In genomic region chr14:24395609-24396580, GRCh38 we compare ENCODE assay signal across 11 cellular contexts. TPM values are rescaled to one million over a fixed set of nuclear protein-coding genes. Genes with fewer than 3 reads are reported as not detected.
DNase-seq lines count a peak whose midpoint lies in the region; ATAC-seq, FAIRE-seq and TF ChIP-seq lines count a peak whose summit lies in the region.
"Had no signal": no experiment of that assay in that cellular context is flagged by ENCODE, and none has a peak within 500 bp of the region (broad histone marks: within the 10 kb centered on the region; RNA-seq: fewer than 3 reads in every experiment).

No MANE protein-coding gene starts in this region.

- TF ChIP-seq CTCF in HEK293 (tag by site-specific recombination; IDR thresholded peaks at IDR 0.05) = no peak
- no peak for TF ChIP-seq CTCF in esophagus squamous epithelium (IDR thresholded peaks at IDR 0.05)
- TF ChIP-seq CTCF in sigmoid colon (IDR thresholded peaks at IDR 0.05) = no peak

- CTCF ChIA-PET in HEK293 (lab: Yijun Ruan, JAX) = interaction anchor here (0.6 to 1.7 kb wide), 4 partner anchors 30 to 59 kb away, joined by 3 to 8 read pairs (median 5); no protein-coding TSS in a partner anchor

- H3K27me3 ChIP-seq in esophagus squamous epithelium (no peaks in the 10 kb centered on the region), sigmoid colon (no peaks in the 10 kb centered on the region)

- FAIRE-seq in GM12891 (lab: Jason Lieb, UNC) = no peak

- no peak for ATAC-seq in HG02678 (IDR thresholded peaks at IDR 0.05; ENCODE audit: unreplicated experiment)
- ATAC-seq: Right ventricle myocardium inferior had no signal

- intact Hi-C loops in esophagus squamous epithelium (cut with DNase I) = no loop called here
- intact Hi-C loops in sigmoid colon (cut with DNase I) = no loop called here

- H3K4me1 ChIP-seq in HEK293 (ENCODE audit: control insufficient read depth, insufficient read depth, low read length) (peaks cover 29% of the 10 kb centered on the region), esophagus squamous epithelium (peaks cover 41 to 89% (median 53%) of the 10 kb centered on the region in 3 donors), sigmoid colon (peaks cover 0 to 30% (median 26%) of the 10 kb centered on the region in 4 donors)

- H3K9me3 ChIP-seq in HEK293 (ENCODE audit: control insufficient read depth, insufficient read depth, low read depth, low read length) (no peaks in the 10 kb centered on the region), esophagus squamous epithelium (no peaks in the 10 kb centered on the region), sigmoid colon (no peaks in the 10 kb centered on the region)

- H3K36me3 ChIP-seq in HEK293 (ENCODE audit: control insufficient read depth in 2 of 2, insufficient read depth in 1 of 2, low read length in 2 of 2) = no peaks in the 10 kb centered on the region
- no peaks in the 10 kb centered on the region for H3K36me3 ChIP-seq in esophagus squamous epithelium
- no peaks in the 10 kb centered on the region for H3K36me3 ChIP-seq in sigmoid colon

- 40 to 53% methylated on average over 6 to 8 of the region's 8 CpGs for WGBS in esophagus squamous epithelium, 2 donors
- 72 to 86% methylated on average over 8 of the region's 8 CpGs for WGBS in sigmoid colon, 2 donors

- no peak for TF ChIP-seq POLR2A in esophagus squamous epithelium (IDR thresholded peaks at IDR 0.05)
- no peak for TF ChIP-seq POLR2A in sigmoid colon (IDR thresholded peaks at IDR 0.05)
- TF ChIP-seq POLR2A in GM12891 (IDR thresholded peaks at IDR 0.05; ENCODE audit: low read depth, low read length) = no peak

- H3K4me3 ChIP-seq in HEK293 (ENCODE audit: low read depth, low read length) (no peak overlapping the region), esophagus squamous epithelium (no peak overlapping the region), sigmoid colon (no peak overlapping the region)

- H3K27ac ChIP-seq in HEK293 (ENCODE audit: extremely low read depth, low read depth, low read length) (peak overlapping the region; percentile 4; the same call in 1 of the 2 replicates), esophagus squamous epithelium (peak overlapping the region; percentile 83 to 91 (median 88)), sigmoid colon (no peak overlapping the region)

- POLR2A ChIA-PET in HEK293 (lab: Yijun Ruan, JAX) = interaction anchor here (0.6 to 1.2 kb wide), 3 partner anchors 17 to 153 kb away, joined by 3 to 4 read pairs (median 3); partner anchors contain the start of gene TINF2

- peak; percentile 15 for DNase-seq in RPMI8226
- no peak for DNase-seq in esophagus squamous epithelium (lab: John Stamatoyannopoulos, UW)
- peak; percentile 50 for DNase-seq in sigmoid colon
- DNase-seq in stimulated activated CD4-positive, alpha-beta T cell treated with anti-CD3 and anti-CD28 coated beads, Interleukin-4, amount 100 ng/mL, for 4 hours = no peak
- no peak for DNase-seq in activated effector memory CD4-positive, alpha-beta T cell treated with anti-CD3 and anti-CD28 coated beads, Interleukin-2, amount 50 U/mL, for 16 hours
- no peak for DNase-seq in GM12891 (ENCODE audit: insufficient read length, low spot score)
- DNase-seq: natural killer cell, NCI-H446 had no signal

- TF ChIP-seq EP300 in sigmoid colon (IDR thresholded peaks at IDR 0.05) = no peak

TF ChIP-seq in HEK293, 187 proteins besides CTCF, POLR2A, EP300 and RAD21 (continues in another document):
- TF ChIP-seq, protein P1, sequence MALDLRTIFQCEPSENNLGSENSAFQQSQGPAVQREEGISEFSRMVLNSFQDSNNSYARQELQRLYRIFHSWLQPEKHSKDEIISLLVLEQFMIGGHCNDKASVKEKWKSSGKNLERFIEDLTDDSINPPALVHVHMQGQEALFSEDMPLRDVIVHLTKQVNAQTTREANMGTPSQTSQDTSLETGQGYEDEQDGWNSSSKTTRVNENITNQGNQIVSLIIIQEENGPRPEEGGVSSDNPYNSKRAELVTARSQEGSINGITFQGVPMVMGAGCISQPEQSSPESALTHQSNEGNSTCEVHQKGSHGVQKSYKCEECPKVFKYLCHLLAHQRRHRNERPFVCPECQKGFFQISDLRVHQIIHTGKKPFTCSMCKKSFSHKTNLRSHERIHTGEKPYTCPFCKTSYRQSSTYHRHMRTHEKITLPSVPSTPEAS (tag by site-specific recombination; IDR thresholded peaks at IDR 0.05) = 0 out of 2 replicates have a peak, but pooled peaks have one; percentile 12
- no peak for TF ChIP-seq OSR2 (tag by site-specific recombination; IDR thresholded peaks at IDR 0.05)
- TF ChIP-seq GLI4 (tag by site-specific recombination; IDR thresholded peaks at IDR 0.05) = no peak
- no peak for TF ChIP-seq SP2 (tag by site-specific recombination; IDR thresholded peaks at IDR 0.05)
- TF ChIP-seq ZXDB (tag by site-specific recombination; IDR thresholded peaks at IDR 0.05) = no peak
- TF ChIP-seq ZNF776 (tag by site-specific recombination; IDR thresholded peaks at IDR 0.05; ENCODE audit: borderline replicate concordance) = no peak
- TF ChIP-seq ZNF654 (tag by site-specific recombination; IDR thresholded peaks at IDR 0.05; ENCODE audit: low read depth) = no peak
- no peak for TF ChIP-seq ZNF747 (tag by site-specific recombination; IDR thresholded peaks at IDR 0.05)

TF ChIP-seq in GM12891, 5 proteins besides CTCF, POLR2A, EP300 and RAD21:
- TF ChIP-seq PAX5 (IDR thresholded peaks at IDR 0.05; ENCODE audit: insufficient read depth, low read length, severe bottlenecking) (no peak), POLR2AphosphoS5 (IDR thresholded peaks at IDR 0.05; ENCODE audit: low read depth, low read length) (no peak), TAF1 (IDR thresholded peaks at IDR 0.05; ENCODE audit: low read depth, low read length) (no peak), SPI1 (IDR thresholded peaks at IDR 0.05; ENCODE audit: low read depth, low read length) (no peak), POU2F2 (IDR thresholded peaks at IDR 0.05; ENCODE audit: low read depth, low read length) (no peak)

RNA-seq across cellular contexts. Expression of gene NYNRIN, which starts 2.9 kb away (rescaled TPM):
- total RNA-seq in esophagus squamous epithelium (10 to 100 TPM in 3 of 4 donors, 1 to 10 TPM in 1; 4.7 to 14.7 (median 11.8) TPM), sigmoid colon (10 to 100 TPM in 1 of 4 donors, 1 to 10 TPM in 3; 6.8 to 17.4 (median 7.0) TPM)
- polyA plus RNA-seq in sigmoid colon = 1 to 10 TPM in 1 of 3 donors, under 1 TPM in 2; 0.60 to 6.5 (median 0.92) TPM
- polyA plus RNA-seq in GM12891 (2012; ENCODE audit: low read depth, missing spikeins) = 0.03 TPM

RNA-seq across cellular contexts. Expression of gene NFATC4, which starts 27.9 kb away (rescaled TPM):
- total RNA-seq in esophagus squamous epithelium (10 to 100 TPM in 2 of 4 donors, 1 to 10 TPM in 2; 2.7 to 22.5 (median 9.2) TPM), sigmoid colon (100 to 1,000 TPM in 1 of 4 donors, 10 to 100 TPM in 3; 29.6 to 120 (median 67.3) TPM)
- polyA plus RNA-seq in sigmoid colon = 10 to 100 TPM; 10.4 to 45.1 (median 15.6) TPM
- polyA plus RNA-seq in GM12891 (2012; ENCODE audit: low read depth, missing spikeins) = 28.6 TPM
- total RNA-seq: natural killer cell had no signal

RNA-seq across cellular contexts. Expression of gene CBLN3, which starts 33.6 kb away (rescaled TPM):
- under 1 TPM in 3 of 4 donors, not detected in 1; 0.13 to 0.95 (median 0.85) TPM for total RNA-seq in esophagus squamous epithelium
- total RNA-seq in sigmoid colon = 1 to 10 TPM; 1.4 to 8.9 (median 2.1) TPM
- polyA plus RNA-seq in sigmoid colon = 1 to 10 TPM in 2 of 3 donors, under 1 TPM in 1; 0.46 to 3.6 (median 1.2) TPM
- 9.0 TPM for polyA plus RNA-seq in GM12891 (2012; ENCODE audit: low read depth, missing spikeins)

RNA-seq across cellular contexts. Expression of gene KHNYN, which starts 33.9 kb away (rescaled TPM):
- total RNA-seq in esophagus squamous epithelium (10 to 100 TPM; 35.6 to 68.9 (median 42.9) TPM), sigmoid colon (10 to 100 TPM; 44.6 to 60.8 (median 50.6) TPM)
- 10 to 100 TPM; 16.2 to 64.6 (median 36.1) TPM for polyA plus RNA-seq in sigmoid colon
- polyA plus RNA-seq in GM12891 (2012; ENCODE audit: low read depth, missing spikeins) = 25.1 TPM

RNA-seq across cellular contexts. Expression of gene SDR39U1, which starts 46.7 kb away (rescaled TPM):
- 10 to 100 TPM; 16.1 to 36.0 (median 20.4) TPM for total RNA-seq in esophagus squamous epithelium
- total RNA-seq in sigmoid colon = 10 to 100 TPM; 30.3 to 45.4 (median 33.9) TPM
- polyA plus RNA-seq in sigmoid colon = 10 to 100 TPM; 35.4 to 57.3 (median 39.1) TPM
- 54.5 TPM for polyA plus RNA-seq in GM12891 (2012; ENCODE audit: low read depth, missing spikeins)

Comparison
In these comparisons a context has a peak if more than half of its experiments do, and no peak if none do; other contexts are left out.
1. H3K27ac ChIP-seq: peak in HEK293 (single experiment) and esophagus squamous epithelium (4 of 4); none in sigmoid colon (0 of 4).
2. DNase-seq: peak in RPMI8226 (single experiment) and sigmoid colon (single experiment); none in esophagus squamous epithelium (single experiment), stimulated activated CD4-positive, alpha-beta T cell treated with anti-CD3 and anti-CD28 coated beads, Interleukin-4, amount 100 ng/mL, for 4 hours (0 of 2), activated effector memory CD4-positive, alpha-beta T cell treated with anti-CD3 and anti-CD28 coated beads, Interleukin-2, amount 50 U/mL, for 16 hours (single experiment) and GM12891 (single experiment).